8 cellular contexts compared by ENCODE assay signal in genomic region chr11:2077061-2077802, GRCh38.
A peak's percentile ranks its signal among the peaks of the same experiment; 100 is the strongest.
DNase-seq lines count a peak whose midpoint lies in the region; TF ChIP-seq lines count a peak whose summit lies in the region.

No MANE protein-coding gene starts in this region.

- no peak for TF ChIP-seq POLR2A in lower leg skin (IDR thresholded peaks at IDR 0.05)

- H3K4me3 ChIP-seq in epithelial cell of proximal tubule (ENCODE audit: low read depth, low read length), result no peak overlapping the region
- H3K4me3 ChIP-seq in lower leg skin (ENCODE audit: low read depth, poor library complexity, severe bottlenecking), result no peak overlapping the region
- no peak overlapping the region for H3K4me3 ChIP-seq in BE2C (ENCODE audit: low read depth, low read length)

- H3K27me3 ChIP-seq in BE2C, result no peaks in the 10 kb centered on the region

- 44 to 49% methylated on average over 6 of the region's 6 CpGs for WGBS in lower leg skin, 2 donors

- TF ChIP-seq CTCF in epithelial cell of proximal tubule (conservative IDR thresholded peaks at IDR 0.05; ENCODE audit: low read depth, low read length) (no peak), lower leg skin (IDR thresholded peaks at IDR 0.05) (no peak), BE2C (IDR thresholded peaks at IDR 0.05; ENCODE audit: low read depth, low read length) (no peak)

- H3K36me3 ChIP-seq in BE2C, result no peaks in the 10 kb centered on the region

- no peaks in the 10 kb centered on the region for H3K9me3 ChIP-seq in BE2C

- intact Hi-C loops in lower leg skin (cut with DNase I; ENCODE audit: low total_unique reads), result no loop called here

- peak; percentile 61 for DNase-seq in activated CD8-positive, alpha-beta memory T cell treated with anti-CD3 and anti-CD28 coated beads, Interleukin-2, amount 50 U/mL, for 48 hours
- DNase-seq in activated CD8-positive, alpha-beta memory T cell treated with anti-CD3 and anti-CD28 coated beads for 24 hours, result no peak
- DNase-seq in activated CD4-positive, CD25-positive, alpha-beta regulatory T cell treated with anti-CD3 and anti-CD28 coated beads, Interleukin-2, amount 50 U/mL, for 72 hours, result peak; percentile 31
- DNase-seq in epithelial cell of proximal tubule (ENCODE audit: low read depth) (peak; percentile 32), lower leg skin (ENCODE audit: low spot score in 2 of 2) (no peak), germinal center (ENCODE audit: low spot score) (no peak), BE2C (no peak)
- DNase-seq in stimulated activated CD4-positive, alpha-beta T cell treated with anti-CD3 and anti-CD28 coated beads, TNF-alpha, amount 100 ng/mL, for 48 hours (ENCODE audit: low read depth in 3 of 3), result peak in 2 of 3 donors; percentile 19 to 26

- no peaks in the 10 kb centered on the region for H3K4me1 ChIP-seq in BE2C

Comparison
In these comparisons a context has a peak if more than half of its experiments do, and no peak if none do; other contexts are left out.
1. DNase-seq: peak in activated CD8-positive, alpha-beta memory T cell treated with anti-CD3 and anti-CD28 coated beads, Interleukin-2, amount 50 U/mL, for 48 hours (single experiment), activated CD4-positive, CD25-positive, alpha-beta regulatory T cell treated with anti-CD3 and anti-CD28 coated beads, Interleukin-2, amount 50 U/mL, for 72 hours (single experiment), epithelial cell of proximal tubule (single experiment) and stimulated activated CD4-positive, alpha-beta T cell treated with anti-CD3 and anti-CD28 coated beads, TNF-alpha, amount 100 ng/mL, for 48 hours (2 of 3); none in activated CD8-positive, alpha-beta memory T cell treated with anti-CD3 and anti-CD28 coated beads for 24 hours (single experiment), lower leg skin (0 of 2), germinal center (single experiment) and BE2C (single experiment).